Comparison of ENCODE assay signal across 7 cellular contexts in genomic region chr17:52597452-52598215, GRCh38.
DNase-seq lines count a peak whose midpoint lies in the region; ATAC-seq, FAIRE-seq and TF ChIP-seq lines count a peak whose summit lies in the region.
"Not testable (repeated sequence)": the region's sequence is repeated elsewhere in the genome, so short reads cannot be mapped to it uniquely, and the experiment has no call there.

No MANE protein-coding gene starts in this region.

- H3K9me3 ChIP-seq in RWPE2 (ENCODE audit: severe bottlenecking); cardiac muscle cell (ENCODE audit: low read depth): not testable (repeated sequence)

- H3K4me3 ChIP-seq in GM23338; RWPE2 (ENCODE audit: severe bottlenecking); bronchial epithelial cell (ENCODE audit: low read depth, low read length); cardiac muscle cell: not testable (repeated sequence)

- DNase-seq in GM23338 (ENCODE audit: low spot score) (peak; percentile 5), NCI-H510A (lab: John Stamatoyannopoulos, UW) (peak; percentile 81), bronchial epithelial cell (ENCODE audit: low read depth) (peak; percentile 16), cardiac muscle cell (ENCODE audit: low read depth in 1 of 2, low spot score in 1 of 2) (peak in 1 of 2 donors; percentile 10), left kidney (ENCODE audit: low read depth, low spot score) (peak; percentile 18), putamen (ENCODE audit: low spot score) (peak; percentile 19)
- not testable (repeated sequence) for DNase-seq in RWPE2 (ENCODE audit: low spot score)

- H3F3A ChIP-seq in GM23338 (replicated peaks; ENCODE audit: low read depth): not testable (repeated sequence)

- H3K27ac Mint-ChIP-seq in GM23338: not testable (repeated sequence)

- ATAC-seq in GM23338: not testable (repeated sequence)
- ATAC-seq in RWPE2 (ENCODE audit: low read depth): peak; percentile 53; the same call in 1 of the 3 replicates

- not testable (repeated sequence) for H3K9me2 ChIP-seq in GM23338 (ENCODE audit: insufficient read depth)

- not testable (repeated sequence) for H4K20me1 ChIP-seq in GM23338 (replicated peaks; ENCODE audit: insufficient read depth)

- H2AFZ ChIP-seq in GM23338: not testable (repeated sequence)

- TF ChIP-seq CTCF in GM23338 (conservative IDR thresholded peaks at IDR 0.05; ENCODE audit: low read depth in 2 of 2) (peak in 1 of 2 experiments; percentile 56; a peak in 2 of 4 replicates), RWPE2 (IDR thresholded peaks at IDR 0.05; ENCODE audit: poor library complexity, severe bottlenecking) (peak; percentile 31), cardiac muscle cell (IDR thresholded peaks at IDR 0.05; ENCODE audit: low read depth, low read length) (peak; percentile 11)
- TF ChIP-seq CTCF in bronchial epithelial cell (IDR thresholded peaks at IDR 0.05; ENCODE audit: insufficient read depth, low read length, severe bottlenecking): not testable (repeated sequence)

- not testable (repeated sequence) for H3K36me3 ChIP-seq in GM23338 (ENCODE audit: insufficient read depth); RWPE2 (ENCODE audit: low read depth); bronchial epithelial cell (ENCODE audit: control insufficient read depth, insufficient read depth, low read length); cardiac muscle cell

- not testable (repeated sequence) for H3K4me1 Mint-ChIP-seq in GM23338

- not testable (repeated sequence) for H3K27me3 Mint-ChIP-seq in GM23338 (ENCODE audit: insufficient read depth, low read depth, poor library complexity)

- not testable (repeated sequence) for H3K4me1 ChIP-seq in GM23338 (ENCODE audit: insufficient read depth); RWPE2 (ENCODE audit: insufficient read depth, poor library complexity, severe bottlenecking); cardiac muscle cell (ENCODE audit: low read depth)

- not testable (repeated sequence) for FAIRE-seq in bronchial epithelial cell (lab: Jason Lieb, UNC)

- H3K27ac ChIP-seq in GM23338 (ENCODE audit: low read depth); RWPE2 (ENCODE audit: poor library complexity, severe bottlenecking); cardiac muscle cell: not testable (repeated sequence)

- not testable (repeated sequence) for H3K4me2 ChIP-seq in GM23338

- not testable (repeated sequence) for H3K36me3 Mint-ChIP-seq in GM23338 (ENCODE audit: low read depth)

- H3K9me3 Mint-ChIP-seq in GM23338: not testable (repeated sequence)

- not testable (repeated sequence) for H3K79me2 ChIP-seq in GM23338 (replicated peaks; ENCODE audit: insufficient read depth)

- not testable (repeated sequence) for H3K4me3 Mint-ChIP-seq in GM23338

- H3K27me3 ChIP-seq in GM23338 (ENCODE audit: insufficient read depth); RWPE2 (ENCODE audit: insufficient read depth, poor library complexity, severe bottlenecking); bronchial epithelial cell (ENCODE audit: control insufficient read depth, insufficient read depth, low read length); cardiac muscle cell: not testable (repeated sequence)
